16 cellular contexts compared by ENCODE assay signal in genomic region chr22:28198692-28199091, GRCh38.
DNase-seq lines count a peak whose midpoint lies in the region; ATAC-seq and TF ChIP-seq lines count a peak whose summit lies in the region.
"Had no signal": no experiment of that assay in that cellular context is flagged by ENCODE, and none has a peak within 500 bp of the region (broad histone marks: within the 10 kb centered on the region; RNA-seq: fewer than 3 reads in every experiment).

No MANE protein-coding gene starts in this region.

- no peaks in the 10 kb centered on the region for H4K20me1 ChIP-seq in osteoblast (ENCODE audit: insufficient read depth, low read length)

- no peaks in the 10 kb centered on the region for H3K79me2 ChIP-seq in osteoblast (ENCODE audit: insufficient read depth, low read length)

- H3K36me3 ChIP-seq in osteoblast (ENCODE audit: insufficient read depth, low read length), result no peaks in the 10 kb centered on the region

- no peak for TF ChIP-seq CTCF in osteoblast (IDR thresholded peaks at IDR 0.05; ENCODE audit: extremely low read depth, low read depth, low read length)

- DNase-seq in HPDE6-E6E7 (ENCODE audit: extremely low spot score) (peak; percentile 11), M059J (ENCODE audit: low read depth) (peak; percentile 15), epithelial cell of prostate (ENCODE audit: low read depth, low spot score) (peak; percentile 50), kidney tubule cell (ENCODE audit: low spot score) (peak; percentile 11), OCI-M1 (lab: John Stamatoyannopoulos, UW) (no peak), osteoblast (ENCODE audit: insufficient read length, low spot score, missing footprints) (no peak)
- DNase-seq: ACHN; AML-193; Caco-2; CD4-positive, alpha-beta T cell; DMS79 treated with DMSO at 0.1 percent for 48 hours; H9 had no signal

- H3K9me3 ChIP-seq in osteoblast (ENCODE audit: low read depth, low read length), result no peaks in the 10 kb centered on the region
- H3K9me3 ChIP-seq: Caco-2 had no signal

- H3K27me3 ChIP-seq in osteoblast (ENCODE audit: insufficient read depth, low read length), result no peaks in the 10 kb centered on the region

- H3K4me2 ChIP-seq in osteoblast (ENCODE audit: insufficient read depth, low read length), result no peak overlapping the region

- no peak overlapping the region for H3K27ac ChIP-seq in epithelial cell of prostate
- H3K27ac ChIP-seq in osteoblast (ENCODE audit: low read depth, low read length), result no peak overlapping the region
- H3K27ac ChIP-seq: C4-2B had no signal

- H2AFZ ChIP-seq in osteoblast (ENCODE audit: low read length), result no peak overlapping the region

- no peak for ATAC-seq in GM21526 (IDR thresholded peaks at IDR 0.05; ENCODE audit: low FRiP score, unreplicated experiment)
- ATAC-seq: GM12878, HepG2 had no signal

- H3K4me1 ChIP-seq in osteoblast (ENCODE audit: insufficient read depth, low read length), result no peaks in the 10 kb centered on the region
- H3K4me1 ChIP-seq: Caco-2 had no signal

- H3K4me3 ChIP-seq in osteoblast (ENCODE audit: insufficient read depth, low read length), result no peak overlapping the region
- H3K4me3 ChIP-seq: GM12878 had no signal

Comparison
In these comparisons a context has a peak if more than half of its experiments do, and no peak if none do; other contexts are left out.
1. DNase-seq: peak in HPDE6-E6E7 (single experiment), M059J (single experiment), epithelial cell of prostate (single experiment) and kidney tubule cell (single experiment); none in OCI-M1 (single experiment) and osteoblast (single experiment).